ENCODE assay signal across 8 cellular contexts in the genomic region with DNA sequence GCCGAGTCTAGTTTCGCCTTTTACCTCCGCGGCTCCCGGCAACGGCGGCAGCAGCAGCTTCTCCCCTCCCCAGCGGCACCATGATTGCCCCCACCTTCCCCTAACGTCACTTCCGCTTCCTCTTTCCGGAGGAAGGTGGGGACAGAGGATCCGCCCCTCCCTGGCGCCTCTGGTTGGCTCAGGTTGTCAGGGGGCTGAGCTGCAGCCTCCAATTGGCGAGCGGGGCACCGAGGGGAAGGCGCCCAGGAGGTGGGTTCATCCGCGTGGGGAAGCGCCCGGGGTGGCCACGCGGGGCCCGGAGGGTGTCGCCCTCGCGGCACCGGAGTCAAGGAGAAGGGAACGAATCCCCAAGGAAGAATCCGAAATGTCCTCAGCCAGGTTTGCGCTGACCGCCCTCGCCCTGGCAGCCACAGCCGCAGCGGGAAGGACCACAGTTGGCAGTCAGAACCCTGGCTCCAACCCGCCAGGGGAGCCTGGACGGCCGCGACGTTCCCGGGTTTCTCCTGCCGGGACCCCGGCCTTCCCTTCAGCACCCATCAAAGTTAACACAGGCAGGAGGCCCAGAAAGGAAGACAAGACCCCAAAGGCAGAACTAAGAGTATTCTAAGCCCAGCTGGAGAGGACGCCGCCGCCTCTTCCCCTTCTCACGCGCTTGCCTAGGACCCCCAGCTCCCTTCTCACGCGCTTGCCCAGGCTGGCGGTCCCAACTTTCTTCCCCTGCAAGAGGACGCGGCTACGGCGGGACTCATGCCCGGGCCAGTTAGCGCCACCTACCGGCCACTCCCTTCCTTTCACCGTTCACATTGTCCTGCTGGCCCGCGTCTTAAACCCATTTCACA. TPM values are rescaled to one million over a fixed set of nuclear protein-coding genes. Genes with fewer than 3 reads are reported as not detected.
A peak's percentile ranks its signal among the peaks of the same experiment; 100 is the strongest.
DNase-seq lines count a peak whose midpoint lies in the region; ATAC-seq, FAIRE-seq and TF ChIP-seq lines count a peak whose summit lies in the region.

A gene (minus strand): TSS at position 86 of the 839 bp plus-strand sequence. CDS start 1,934 bp downstream, outside the sequence.

- under 1% methylated on average over 60 of the region's 61 CpGs for WGBS in prostate gland

- intact Hi-C loops in T-helper 1 cell treated with Interleukin-12 subunit alpha and Interleukin-12 subunit beta and Interleukin-4 antibody, amounts not matched to agents 30 ng/mL and 1 ng/mL, for 36 hours (cut with micrococcal nuclease): loop anchor here (1.0 to 5.0 kb wide), 13 partner anchors 8 to 1013 kb away; a partner anchor contains a TSS
- intact Hi-C loops in left ventricle myocardium inferior (cut with micrococcal nuclease) (no loop called here), prostate gland (cut with DNase I) (loop anchor here (2.0 to 5.0 kb wide), 2 partner anchors 51 to 167 kb away; a partner anchor contains a TSS)

- FAIRE-seq in urothelium cell line (lab: Jason Lieb, UNC): peak; percentile 79

- H3K27ac ChIP-seq in left ventricle myocardium inferior (replicated peaks): peak within 1 kb of the TSS; percentile 97
- H3K27ac ChIP-seq in prostate gland: peak within 1 kb of the TSS; percentile 86 to 89

- H3K9me3 ChIP-seq in left ventricle myocardium inferior (replicated peaks) (no peaks in the 10 kb centered on the region), prostate gland (no peaks in the 10 kb centered on the region)

- peak; percentile 89 for ATAC-seq in HG02870 (IDR thresholded peaks at IDR 0.05; ENCODE audit: unreplicated experiment)

- DNase-seq in GM13976 (ENCODE audit: low spot score) (peak; percentile 99), NCI-H146 treated with DMSO at 0.1 percent for 48 hours (lab: John Stamatoyannopoulos, UW; ENCODE audit: unreplicated experiment) (peak; percentile 86), amniotic epithelial cell (ENCODE audit: low read depth) (peak; percentile 96), left ventricle myocardium inferior (peak; percentile 97), prostate gland (ENCODE audit: low spot score) (peak; percentile 97), urothelium cell line (ENCODE audit: low spot score) (peak; percentile 99)

- H3K27me3 ChIP-seq in left ventricle myocardium inferior (ENCODE audit: low read depth) (no peaks in the 10 kb centered on the region), prostate gland (replicated peaks; ENCODE audit: insufficient read depth) (no peaks in the 10 kb centered on the region)

- TF ChIP-seq CTCF in GM13976 (IDR thresholded peaks at IDR 0.05; ENCODE audit: borderline replicate concordance, control extremely low read depth, extremely low read depth, insufficient read depth, missing control alignments) (peak; percentile 84), left ventricle myocardium inferior (IDR thresholded peaks at IDR 0.05; ENCODE audit: borderline replicate concordance) (peak; percentile 95), prostate gland (IDR thresholded peaks at IDR 0.05) (peak; percentile 85 to 89 (median 88))

- H3K4me3 ChIP-seq in left ventricle myocardium inferior (peak within 1 kb of the TSS; percentile 91), prostate gland (peak within 1 kb of the TSS; percentile 77 to 92)

- in situ Hi-C loops in GM13976 (cut with MboI; ENCODE audit: low sequenced_read_pairs, unreplicated experiment): no loop called here

- H3K36me3 ChIP-seq in left ventricle myocardium inferior: peaks cover 61% of the 10 kb centered on the region
- no peaks in the 10 kb centered on the region for H3K36me3 ChIP-seq in prostate gland

- peak; percentile 74 for TF ChIP-seq POLR2A in prostate gland (IDR thresholded peaks at IDR 0.05)

- H3K4me1 ChIP-seq in left ventricle myocardium inferior (peaks cover 58% of the 10 kb centered on the region), prostate gland (replicated peaks) (peaks cover 10% of the 10 kb centered on the region)

RNA-seq across cellular contexts. Expression of the gene that starts here (rescaled TPM):
- 23.2 and 31.7 TPM in 2 replicates for total RNA-seq in T-helper 1 cell treated with Interleukin-12 subunit alpha and Interleukin-12 subunit beta and Interleukin-4 antibody, amounts not matched to agents 30 ng/mL and 1 ng/mL, for 36 hours
- total RNA-seq in left ventricle myocardium inferior (11.3 TPM), prostate gland (1 to 10 TPM; 4.5 to 8.8 TPM)

Comparison
In these comparisons a context has a peak if more than half of its experiments do, and no peak if none do; other contexts are left out.
1. Peak in every context shown above with its lines: DNase-seq, ATAC-seq, H3K4me3 ChIP-seq and H3K27ac ChIP-seq.